8 cellular contexts compared by ENCODE assay signal in genomic region chr19:34926685-34927375, GRCh38. TPM values are rescaled to one million over a fixed set of nuclear protein-coding genes. Genes with fewer than 3 reads are reported as not detected.
DNase-seq lines count a peak whose midpoint lies in the region; ATAC-seq and TF ChIP-seq lines count a peak whose summit lies in the region.

ZNF30 (plus strand) TSS chr19:34926903; CDS start chr19:34929948, 3,045 bp downstream.

- peak in 3 of 6 experiments; percentile 22 to 28 (median 23) for TF ChIP-seq CTCF in upper lobe of left lung (IDR thresholded peaks at IDR 0.05)

- DNase-seq in DMS79 (lab: John Stamatoyannopoulos, UW) (peak; percentile 76), Kasumi-1 (lab: John Stamatoyannopoulos, UW) (peak; percentile 88 to 90), T-cell (peak; percentile 58 to 86 (median 71)), amniotic epithelial cell (ENCODE audit: low read depth) (peak; percentile 90), left cardiac atrium (peak; percentile 95), posterior vena cava (ENCODE audit: low spot score) (peak; percentile 98), upper lobe of left lung (peak; percentile 93 to 97)

- ATAC-seq in GM21737 (IDR thresholded peaks at IDR 0.05; ENCODE audit: unreplicated experiment) (peak; percentile 96), T-cell (replicated peaks in 1 of 4) (peak; percentile 98 to 100 (median 99)), left cardiac atrium (peak; percentile 100), upper lobe of left lung (ENCODE audit: low FRiP score in 2 of 2) (peak; percentile 98)

- H3K27me3 Mint-ChIP-seq in T-cell, result peaks cover 3 to 4% of the 10 kb centered on the region in 2 donors

- H3K36me3 ChIP-seq in upper lobe of left lung, result peaks cover 0 to 10% (median under 1%) of the 10 kb centered on the region in 4 donors

- intact Hi-C loops in left cardiac atrium (cut with DNase I) (loop anchor here in 1 of 2 donors (2.0 kb wide), 1 partner anchor 192 kb away; the partner anchor contains the start of gene ZNF181), posterior vena cava (cut with DNase I) (no loop called here)

- H3K27me3 ChIP-seq in upper lobe of left lung, result no peaks in the 10 kb centered on the region

- POLR2A ChIA-PET in T-cell (lab: Charles Lee), result no interaction called here

- H3K36me3 Mint-ChIP-seq in T-cell, result peaks cover 19% of the 10 kb centered on the region

- H3K27ac Mint-ChIP-seq in T-cell, result peak within 1 kb of the TSS; percentile 76 to 82

- CTCF ChIA-PET in T-cell (lab: Charles Lee), result no interaction called here

- peak within 1 kb of the TSS; percentile 56 to 70 (median 68) for H3K4me3 ChIP-seq in upper lobe of left lung

- H3K27ac ChIP-seq in upper lobe of left lung, result peak within 1 kb of the TSS; percentile 52 to 87 (median 68)

- TF ChIP-seq EP300 in upper lobe of left lung (IDR thresholded peaks at IDR 0.05), result no peak

- no peaks in the 10 kb centered on the region for H3K9me3 ChIP-seq in upper lobe of left lung

- H3K4me1 Mint-ChIP-seq in T-cell, result peaks cover 15 to 29% (median 25%) of the 10 kb centered on the region in 3 donors

- WGBS in upper lobe of left lung, 2 donors, result 0 to 3% methylated on average over 26 to 40 of the region's 53 CpGs

- peaks cover 9 to 17% (median 14%) of the 10 kb centered on the region in 4 donors for H3K4me1 ChIP-seq in upper lobe of left lung

- TF ChIP-seq POLR2A in upper lobe of left lung (IDR thresholded peaks at IDR 0.05), result peak in 2 of 4 donors; percentile 26 to 65

- H3K4me3 Mint-ChIP-seq in T-cell, result peak within 1 kb of the TSS; percentile 90 to 95 (median 91)

- no peaks in the 10 kb centered on the region for H3K9me3 Mint-ChIP-seq in T-cell

RNA-seq across cellular contexts. Expression of gene ZNF30, which starts in this region (rescaled TPM):
- total RNA-seq in T-cell (10 to 100 TPM in 2 of 5 donors, 1 to 10 TPM in 3; 3.2 to 10.5 (median 8.7) TPM), left cardiac atrium (1 to 10 TPM; 1.4 to 2.6 TPM), posterior vena cava (1 to 10 TPM; 2.2 to 3.4 TPM), upper lobe of left lung (10 to 100 TPM in 1 of 6 donors, 1 to 10 TPM in 5; 2.1 to 15.7 (median 3.2) TPM)

Comparison
In these comparisons a context has a peak if more than half of its experiments do, and no peak if none do; other contexts are left out.
1. Peak in every context shown above with its lines: DNase-seq, ATAC-seq, H3K4me3 ChIP-seq and H3K27ac ChIP-seq.